ENCODE assay signal across 26 cellular contexts in genomic region chr7:54837761-54838539, GRCh38.
DNase-seq lines count a peak whose midpoint lies in the region; ATAC-seq and TF ChIP-seq lines count a peak whose summit lies in the region.
"Had no signal": no experiment of that assay in that cellular context is flagged by ENCODE, and none has a peak within 500 bp of the region (broad histone marks: within the 10 kb centered on the region; RNA-seq: fewer than 3 reads in every experiment).

No MANE protein-coding gene starts in this region.

- intact Hi-C loops in left ventricle myocardium inferior (cut with micrococcal nuclease) = no loop called here
- intact Hi-C loops in left ventricle myocardium superior (cut with micrococcal nuclease) = no loop called here

- no peaks in the 10 kb centered on the region for H3K9me3 ChIP-seq in left ventricle myocardium inferior (replicated peaks)
- H3K9me3 ChIP-seq: esophagus muscularis mucosa, right lobe of liver, SJCRH30, transverse colon had no signal

- H3K36me3 ChIP-seq in left ventricle myocardium inferior = no peaks in the 10 kb centered on the region
- H3K36me3 ChIP-seq in brain microvascular endothelial cell (replicated peaks) = no peaks in the 10 kb centered on the region
- H3K36me3 ChIP-seq: esophagus muscularis mucosa, right lobe of liver, SJCRH30, transverse colon had no signal

- in situ Hi-C loops in brain microvascular endothelial cell (cut with HindIII; ENCODE audit: low pct_ligation_motif_present, low sequenced_read_pairs) = no loop called here

- no peak overlapping the region for H3K4me3 ChIP-seq in left ventricle myocardium inferior
- H3K4me3 ChIP-seq in coronary artery = no peak overlapping the region
- no peak overlapping the region for H3K4me3 ChIP-seq in brain microvascular endothelial cell (ENCODE audit: low read depth, low read length)
- H3K4me3 ChIP-seq: esophagus muscularis mucosa, right lobe of liver, SJCRH30, transverse colon had no signal

- DNase-seq in left ventricle myocardium inferior = no peak
- no peak for DNase-seq in left ventricle myocardium superior
- no peak for DNase-seq in coronary artery (ENCODE audit: low spot score)
- DNase-seq in putamen (ENCODE audit: low spot score) = peak; percentile 50
- DNase-seq in NCI-H748 (lab: John Stamatoyannopoulos, UW; ENCODE audit: unreplicated experiment) = no peak
- DNase-seq in brain microvascular endothelial cell = no peak
- DNase-seq: activated CD4-positive, alpha-beta T cell treated with anti-CD3 and anti-CD28 coated beads for 1 hour; activated CD8-positive, alpha-beta T cell treated with anti-CD3 and anti-CD28 coated beads for 36 hours; activated gamma-delta T cell; activated T-cell treated with anti-CD3 and anti-CD28 coated beads for 4 hours; DMS79; effector memory CD4-positive, alpha-beta T cell; left colon; naive thymus-derived CD4-positive, alpha-beta T cell; NCI-H1417; NCI-H2081 treated with DMSO at 0.1 percent for 48 hours; NCI-H446; right lobe of liver; SJCRH30; stimulated activated CD4-positive, alpha-beta T cell treated with anti-CD3 and anti-CD28 coated beads, Interleukin-4, amount 100 ng/mL, for 4 hours; stimulated activated naive CD4-positive, alpha-beta T cell; T-helper 1 cell; transverse colon had no signal

- H3K27ac ChIP-seq in left ventricle myocardium inferior (replicated peaks) = peak overlapping the region; percentile 76
- peak overlapping the region; percentile 74 to 91 for H3K27ac ChIP-seq in coronary artery
- no peak overlapping the region for H3K27ac ChIP-seq in brain microvascular endothelial cell
- H3K27ac ChIP-seq: right lobe of liver, SJCRH30 had no signal

- ATAC-seq in left ventricle myocardium superior = no peak
- no peak for ATAC-seq in GM18498 (IDR thresholded peaks at IDR 0.05; ENCODE audit: unreplicated experiment)
- no peak for ATAC-seq in HG03571 (IDR thresholded peaks at IDR 0.05; ENCODE audit: unreplicated experiment)
- ATAC-seq: activated CD8-positive, alpha-beta T cell treated with anti-CD3 and anti-CD28 coated beads for 36 hours; left colon; naive thymus-derived CD4-positive, alpha-beta T cell; right lobe of liver had no signal

- no peak for TF ChIP-seq CTCF in left ventricle myocardium inferior (IDR thresholded peaks at IDR 0.05; ENCODE audit: borderline replicate concordance)
- no peak for TF ChIP-seq CTCF in coronary artery (IDR thresholded peaks at IDR 0.05)
- TF ChIP-seq CTCF in brain microvascular endothelial cell (IDR thresholded peaks at IDR 0.05; ENCODE audit: low read depth, low read length, missing control alignments) = no peak

- peaks cover 33% of the 10 kb centered on the region for H3K4me1 ChIP-seq in left ventricle myocardium inferior
- H3K4me1 ChIP-seq: transverse colon had no signal

- no peaks in the 10 kb centered on the region for H3K27me3 ChIP-seq in left ventricle myocardium inferior (ENCODE audit: low read depth)
- H3K27me3 ChIP-seq in brain microvascular endothelial cell (replicated peaks) = no peaks in the 10 kb centered on the region
- H3K27me3 ChIP-seq: esophagus muscularis mucosa, right lobe of liver, SJCRH30, transverse colon had no signal
